ENCODE assay signal across 24 cellular contexts in genomic region chr2:228417526-228417925, GRCh38.
A peak's percentile ranks its signal among the peaks of the same experiment; 100 is the strongest.
DNase-seq lines count a peak whose midpoint lies in the region; ATAC-seq, FAIRE-seq and TF ChIP-seq lines count a peak whose summit lies in the region.
"Had no signal": no experiment of that assay in that cellular context is flagged by ENCODE, and none has a peak within 500 bp of the region (broad histone marks: within the 10 kb centered on the region; RNA-seq: fewer than 3 reads in every experiment).

No MANE protein-coding gene starts in this region.

- H3K9me2 ChIP-seq in PC-9 (ENCODE audit: insufficient read depth) = no peaks in the 10 kb centered on the region

- intact Hi-C loops in PC-9 (cut with micrococcal nuclease; ENCODE audit: unreplicated experiment) = no loop called here

- no peaks in the 10 kb centered on the region for H3K36me3 ChIP-seq in PC-9 (ENCODE audit: low read depth)
- H3K36me3 ChIP-seq: lower lobe of right lung, MG63 had no signal

- H3K79me2 ChIP-seq in PC-9 (ENCODE audit: low read depth) = no peaks in the 10 kb centered on the region

- 0 out of 2 replicates have a peak, but pooled peaks cover 9% of the 10 kb centered on the region for H3F3A ChIP-seq in PC-9 (ENCODE audit: insufficient read depth, low read depth)

- POLR2A ChIA-PET in PC-9 (lab: Charles Lee; ENCODE audit: unreplicated experiment) = interaction anchor here (0.7 kb wide), 1 partner anchor 144 kb away, joined by 3 read pairs; no protein-coding TSS in a partner anchor

- no peaks in the 10 kb centered on the region for H3K27me3 ChIP-seq in PC-9 (ENCODE audit: insufficient read depth, low read depth)
- H3K27me3 ChIP-seq: MG63, testis had no signal

- no peak for ATAC-seq in GM21786 (IDR thresholded peaks at IDR 0.05; ENCODE audit: unreplicated experiment)
- ATAC-seq: CD8-positive, alpha-beta T cell; lower lobe of right lung; T-cell had no signal

- BruUV-seq in PC-9 (replicated peaks; lab: Mats Ljungman, UMichigan) = no TSS peak

- H3K9me3 ChIP-seq in PC-9 (ENCODE audit: insufficient read depth, low read depth) = peaks cover 7% of the 10 kb centered on the region; the same call in 1 of the 2 replicates
- H3K9me3 ChIP-seq: lower lobe of right lung, MG63, testis had no signal

- CTCF ChIA-PET in PC-9 (lab: Charles Lee) = no interaction called here

- no peak overlapping the region for H3K4me3 ChIP-seq in PC-9
- H3K4me3 ChIP-seq: lower lobe of right lung, MG63, testis had no signal

- TF ChIP-seq CTCF in PC-9 (conservative IDR thresholded peaks at IDR 0.05) (no peak), GM20000 (IDR thresholded peaks at IDR 0.05; ENCODE audit: extremely low read depth, missing control alignments) (no peak), GM10266 (IDR thresholded peaks at IDR 0.05; ENCODE audit: control insufficient read depth, insufficient read depth, low read depth, missing control alignments) (no peak)

- no peak for FAIRE-seq in urothelium cell line (lab: Jason Lieb, UNC)
- FAIRE-seq: endothelial cell of umbilical vein, TTC549 had no signal

- peak overlapping the region; percentile 50 for H2AFZ ChIP-seq in PC-9

- DNase-seq in HCEC 1CT (peak; percentile 59), PC-9 (peak in 1 of 2 experiments; percentile 44), epithelial cell of prostate (ENCODE audit: low read depth, low spot score) (peak; percentile 22), urothelium cell line (ENCODE audit: low spot score) (peak; percentile 12), GM20000 (ENCODE audit: low spot score) (no peak), GM10266 (ENCODE audit: extremely low spot score) (no peak)
- DNase-seq: activated CD4-positive, alpha-beta T cell treated with anti-CD3 and anti-CD28 coated beads for 4 hours; activated naive CD4-positive, alpha-beta T cell treated with anti-CD3 and anti-CD28 coated beads for 36 hours; activated T-cell treated with anti-CD3 and anti-CD28 coated beads, Interleukin-2, amount 50 U/mL, for 48 hours; CD8-positive, alpha-beta T cell; immature natural killer cell; lower lobe of right lung; MG63; NCI-H146; NCI-H69; nucleus accumbens; Right ventricle myocardium superior; stimulated activated CD4-positive, alpha-beta T cell treated with anti-CD3 and anti-CD28 coated beads, Interleukin-4, amount 100 ng/mL, for 1 hour; stimulated activated naive CD4-positive, alpha-beta T cell; T-cell; testis had no signal

- peak overlapping the region; percentile 59 for H3K4me2 ChIP-seq in PC-9

- H4K20me1 ChIP-seq in PC-9 (ENCODE audit: insufficient read depth) = no peaks in the 10 kb centered on the region

- H3K27ac ChIP-seq in PC-9 (peak overlapping the region; percentile 59), epithelial cell of prostate (peak overlapping the region; percentile 23)
- H3K27ac ChIP-seq: lower lobe of right lung, testis had no signal

- peaks cover 15% of the 10 kb centered on the region for H3K4me1 ChIP-seq in PC-9 (replicated peaks; ENCODE audit: insufficient read depth)
- H3K4me1 ChIP-seq: lower lobe of right lung, testis had no signal

Comparison
In these comparisons a context has a peak if more than half of its experiments do, and no peak if none do; other contexts are left out.
1. DNase-seq: peak in HCEC 1CT (single experiment), epithelial cell of prostate (single experiment) and urothelium cell line (single experiment); none in GM20000 (single experiment) and GM10266 (single experiment).